8 cellular contexts compared by ENCODE assay signal in genomic region chr5:150544606-150545219, GRCh38. TPM values are rescaled to one million over a fixed set of nuclear protein-coding genes. Genes with fewer than 3 reads are reported as not detected.
DNase-seq lines count a peak whose midpoint lies in the region; ATAC-seq and TF ChIP-seq lines count a peak whose summit lies in the region.

No MANE protein-coding gene starts in this region.

- DNase-seq in AG09319 (ENCODE audit: extremely low read depth, low read depth): no peak
- peak; percentile 51 for DNase-seq in NOMO-1 treated with dmso at 0.1 percent for 144 hours (lab: John Stamatoyannopoulos, UW; ENCODE audit: unreplicated experiment)
- DNase-seq in activated CD8-positive, alpha-beta memory T cell treated with anti-CD3 and anti-CD28 coated beads, Interleukin-2, amount 50 U/mL, for 1 hour (ENCODE audit: extremely low read depth): peak; percentile 12
- peak; percentile 73 to 79 for DNase-seq in erythroblast (lab: John Stamatoyannopoulos, UW)
- DNase-seq in naive thymus-derived CD8-positive, alpha-beta T cell: peak; percentile 20 to 78 (median 41)
- DNase-seq in stimulated activated naive CD8-positive, alpha-beta T cell treated with anti-CD3 and anti-CD28 coated beads, Interleukin-15, amount 100 ng/mL, for 72 hours: peak; percentile 65 to 71

- no peak overlapping the region for H3K27ac Mint-ChIP-seq in naive thymus-derived CD8-positive, alpha-beta T cell
- H3K27ac Mint-ChIP-seq in stimulated activated naive CD8-positive, alpha-beta T cell treated with anti-CD3 and anti-CD28 coated beads, Interleukin-15, amount 100 ng/mL, for 72 hours: no peak overlapping the region

- TF ChIP-seq CTCF in AG09319 (IDR thresholded peaks at IDR 0.05; ENCODE audit: low read depth, low read length): peak; percentile 86

- H3K27me3 Mint-ChIP-seq in naive thymus-derived CD8-positive, alpha-beta T cell: peaks cover 0 to 2% (median 0%) of the 10 kb centered on the region in 5 donors
- H3K27me3 Mint-ChIP-seq in stimulated activated naive CD8-positive, alpha-beta T cell treated with anti-CD3 and anti-CD28 coated beads, Interleukin-15, amount 100 ng/mL, for 72 hours: no peaks in the 10 kb centered on the region

- no peaks in the 10 kb centered on the region for H3K36me3 Mint-ChIP-seq in naive thymus-derived CD8-positive, alpha-beta T cell

- no peak for TF ChIP-seq POLR2A in erythroblast (IDR thresholded peaks at IDR 0.05; ENCODE audit: low read length)

- H3K4me3 Mint-ChIP-seq in naive thymus-derived CD8-positive, alpha-beta T cell: no peak overlapping the region
- no peak overlapping the region for H3K4me3 Mint-ChIP-seq in stimulated activated naive CD8-positive, alpha-beta T cell treated with anti-CD3 and anti-CD28 coated beads, Interleukin-15, amount 100 ng/mL, for 72 hours

- peak; percentile 83 for ATAC-seq in GM18519 (IDR thresholded peaks at IDR 0.05; ENCODE audit: low FRiP score, unreplicated experiment)
- ATAC-seq in HG03064 (IDR thresholded peaks at IDR 0.05; ENCODE audit: low read depth, unreplicated experiment): peak; percentile 94
- peak; percentile 75 to 84 for ATAC-seq in naive thymus-derived CD8-positive, alpha-beta T cell
- peak; percentile 90 for ATAC-seq in stimulated activated naive CD8-positive, alpha-beta T cell treated with anti-CD3 and anti-CD28 coated beads, Interleukin-15, amount 100 ng/mL, for 72 hours

- H3K9me3 Mint-ChIP-seq in naive thymus-derived CD8-positive, alpha-beta T cell: no peaks in the 10 kb centered on the region
- H3K9me3 Mint-ChIP-seq in stimulated activated naive CD8-positive, alpha-beta T cell treated with anti-CD3 and anti-CD28 coated beads, Interleukin-15, amount 100 ng/mL, for 72 hours: no peaks in the 10 kb centered on the region

- no peaks in the 10 kb centered on the region for H3K4me1 Mint-ChIP-seq in naive thymus-derived CD8-positive, alpha-beta T cell
- H3K4me1 Mint-ChIP-seq in stimulated activated naive CD8-positive, alpha-beta T cell treated with anti-CD3 and anti-CD28 coated beads, Interleukin-15, amount 100 ng/mL, for 72 hours: no peaks in the 10 kb centered on the region

- POLR2A ChIA-PET in naive thymus-derived CD8-positive, alpha-beta T cell (lab: Charles Lee): no interaction called here

RNA-seq across cellular contexts. Expression of gene NDST1, which starts 36.8 kb away (rescaled TPM):
- under 1 TPM; 0.55 to 0.81 TPM for total RNA-seq in naive thymus-derived CD8-positive, alpha-beta T cell
- polyA plus RNA-seq in naive thymus-derived CD8-positive, alpha-beta T cell: under 1 TPM in 1 of 3 donors, not detected in 2; 0.54 TPM
